Comparison of ENCODE assay signal across 8 cellular contexts in the genomic region with DNA sequence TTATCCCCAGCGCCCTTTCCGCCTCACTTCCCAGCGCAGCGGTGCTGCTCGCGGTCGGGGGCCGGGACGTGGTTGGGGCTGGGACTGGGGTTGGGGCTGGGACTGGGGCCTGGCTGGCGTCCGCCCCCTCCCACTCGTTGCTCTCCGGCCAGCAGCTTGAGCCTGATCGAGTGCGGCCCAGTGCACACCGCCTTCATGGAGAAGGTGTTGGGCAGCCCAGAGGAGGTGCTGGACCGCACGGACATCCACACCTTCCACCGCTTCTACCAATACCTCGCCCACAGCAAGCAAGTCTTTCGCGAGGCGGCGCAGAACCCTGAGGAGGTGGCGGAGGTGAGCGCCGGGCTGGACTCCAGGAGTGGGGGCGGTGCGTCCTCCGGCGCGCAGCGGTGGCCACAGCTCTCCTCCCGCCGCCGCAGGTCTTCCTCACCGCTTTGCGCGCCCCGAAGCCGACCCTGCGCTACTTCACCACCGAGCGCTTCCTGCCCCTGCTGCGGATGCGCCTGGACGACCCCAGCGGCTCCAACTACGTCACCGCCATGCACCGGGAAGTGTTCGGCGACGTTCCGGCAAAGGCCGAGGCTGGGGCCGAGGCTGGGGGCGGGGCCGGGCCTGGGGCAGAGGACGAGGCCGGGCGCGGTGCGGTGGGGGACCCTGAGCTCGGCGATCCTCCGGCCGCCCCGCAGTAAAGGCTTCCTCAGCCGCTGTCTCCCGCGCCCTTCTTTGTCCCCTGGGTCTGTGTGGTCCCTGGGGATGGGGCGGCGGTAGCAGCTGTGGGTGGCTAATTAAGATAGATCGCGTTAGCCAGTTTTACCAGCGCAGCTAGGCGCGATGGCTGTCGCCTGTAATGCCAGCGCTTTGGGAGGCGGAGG. TPM values are rescaled to one million over a fixed set of nuclear protein-coding genes. Genes with fewer than 3 reads are reported as not detected.
DNase-seq lines count a peak whose midpoint lies in the region; ATAC-seq and TF ChIP-seq lines count a peak whose summit lies in the region.

No MANE protein-coding gene starts in this region.

- no peaks in the 10 kb centered on the region for H3K27me3 Mint-ChIP-seq in chondrocyte (ENCODE audit: low read depth)

- TF ChIP-seq CTCF in chondrocyte (IDR thresholded peaks at IDR 0.05), result no peak

- peak overlapping the region; percentile 88 for H3K27ac Mint-ChIP-seq in chondrocyte (ENCODE audit: unreplicated experiment)

- peak overlapping the region; percentile 88 for H3K4me3 Mint-ChIP-seq in chondrocyte (ENCODE audit: unreplicated experiment)

- DNase-seq in 8988T, result peak; percentile 76
- peak; percentile 71 for DNase-seq in NCI-H345 (lab: John Stamatoyannopoulos, UW)
- DNase-seq in activated CD4-positive, alpha-beta T cell treated with anti-CD3 and anti-CD28 coated beads for 1 hour, result peak; percentile 50
- peak; percentile 96 for DNase-seq in chondrocyte (ENCODE audit: low spot score)
- peak; percentile 70 for DNase-seq in kidney glomerular epithelial cell (lab: John Stamatoyannopoulos, UW)
- DNase-seq in stimulated activated CD4-positive, alpha-beta T cell treated with anti-CD3 and anti-CD28 coated beads, Interleukin-15, amount 100 ng/mL, for 1 hour (ENCODE audit: low read depth in 1 of 2, low spot score in 1 of 2), result peak; percentile 47 to 53

- ATAC-seq in GM18519 (IDR thresholded peaks at IDR 0.05; ENCODE audit: low FRiP score, unreplicated experiment) (peak; percentile 56), HG03064 (IDR thresholded peaks at IDR 0.05; ENCODE audit: low read depth, unreplicated experiment) (peak; percentile 58)

- peaks cover 35% of the 10 kb centered on the region for H3K4me1 Mint-ChIP-seq in chondrocyte (ENCODE audit: low read depth)

- H3K36me3 Mint-ChIP-seq in chondrocyte (ENCODE audit: low read depth), result no peaks in the 10 kb centered on the region

- no peaks in the 10 kb centered on the region for H3K9me3 Mint-ChIP-seq in chondrocyte (ENCODE audit: low read depth)

RNA-seq across cellular contexts. Expression of a gene that starts 1.8 kb away (rescaled TPM):
- total RNA-seq in chondrocyte, result 1.4 to 2.6 TPM (median 1.4 TPM) in 3 replicates

RNA-seq across cellular contexts. Expression of a gene that starts 7.5 kb away (rescaled TPM):
- total RNA-seq in chondrocyte, result 31.2 to 57.3 TPM (median 37.1 TPM) in 3 replicates

RNA-seq across cellular contexts. Expression of a gene that starts 12.4 kb away (rescaled TPM):
- 30.1 to 37.0 TPM (median 30.3 TPM) in 3 replicates for total RNA-seq in chondrocyte

RNA-seq across cellular contexts. Expression of a gene that starts 18.4 kb away (rescaled TPM):
- total RNA-seq in chondrocyte, result 64.5 to 68.7 TPM (median 66.4 TPM) in 3 replicates

RNA-seq across cellular contexts. Expression of a gene that starts 23.0 kb away (rescaled TPM):
- 4.9 to 13.0 TPM (median 6.1 TPM) in 3 replicates for total RNA-seq in chondrocyte

Comparison
In these comparisons a context has a peak if more than half of its experiments do, and no peak if none do; other contexts are left out.
1. Peak in every context shown above with its lines: DNase-seq and ATAC-seq.